ENCODE assay signal across 22 cellular contexts in genomic region chr4:31482691-31483090, GRCh38.
"Had no signal": no experiment of that assay in that cellular context is flagged by ENCODE, and none has a peak within 500 bp of the region (broad histone marks: within the 10 kb centered on the region; RNA-seq: fewer than 3 reads in every experiment).

No MANE protein-coding gene starts in this region.

- H3K9ac ChIP-seq: KMS-11, SK-N-SH had no signal

- H3K4me1 Mint-ChIP-seq: IgD-negative memory B cell, T-cell had no signal

- H3K36me3 Mint-ChIP-seq: IgD-negative memory B cell, T-cell had no signal

- H3K9me3 ChIP-seq: SK-N-SH had no signal

- H3K27ac ChIP-seq: HL-60, KMS-11, RWPE1 had no signal

- H3K27me3 Mint-ChIP-seq: IgD-negative memory B cell, T-cell had no signal

- H3K9me3 Mint-ChIP-seq: IgD-negative memory B cell had no signal

- H3K4me2 ChIP-seq: KMS-11, SK-N-SH had no signal

- FAIRE-seq: HTR-8/SVneo, K562 had no signal

- H3K4me3 ChIP-seq: K562 had no signal

- H3K4me3 Mint-ChIP-seq: IgD-negative memory B cell; T-cell; T-helper 1 cell treated with Interleukin-12 subunit alpha and Interleukin-12 subunit beta and Interleukin-4 antibody, amounts not matched to agents 30 μg/mL and 1 μg/mL, for 36 hours had no signal

- DNase-seq: Kasumi-1, MM.1S, NCI-H1092 treated with DMSO at 0.1 percent for 48 hours, NCI-H1436, NCI-H187, NCI-H2029, NCI-H2081 treated with DMSO at 0.1 percent for 48 hours, NCI-H226, NCI-H446, NCI-H510A, NCI-H526, SHP77, SK-N-SH, SW 1271, T-cell had no signal

- H3K27ac Mint-ChIP-seq: IgD-negative memory B cell; T-cell; T-helper 1 cell treated with Interleukin-12 subunit alpha and Interleukin-12 subunit beta and Interleukin-4 antibody, amounts not matched to agents 30 μg/mL and 1 μg/mL, for 36 hours had no signal
